17 cellular contexts compared by ENCODE assay signal in genomic region chr10:6844251-6844650, GRCh38.
"Had no signal": no experiment of that assay in that cellular context is flagged by ENCODE, and none has a peak within 500 bp of the region (broad histone marks: within the 10 kb centered on the region; RNA-seq: fewer than 3 reads in every experiment).

No MANE protein-coding gene starts in this region.

- H3K36me3 ChIP-seq: ovary had no signal

- H3K27me3 ChIP-seq: ovary had no signal

- DNase-seq: activated CD4-positive, alpha-beta T cell treated with anti-CD3 and anti-CD28 coated beads for 36 hours; activated CD4-positive, alpha-beta T cell treated with anti-CD3 and anti-CD28 coated beads, Interleukin-2, amount 50 U/mL, for 48 hours; activated T-cell treated with anti-CD3 and anti-CD28 coated beads for 4 hours; amniotic stem cell; endodermal cell; glutamatergic neuron; left cardiac atrium; mesenchymal stem cell; naive thymus-derived CD4-positive, alpha-beta T cell; ovary; psoas muscle; right cardiac atrium; stimulated activated CD4-positive, alpha-beta T cell treated with anti-CD3 and anti-CD28 coated beads, Interleukin-2, amount 100 ng/mL, for 48 hours; stimulated activated naive CD8-positive, alpha-beta T cell treated with anti-CD3 and anti-CD28 coated beads, Interleukin-15, amount 100 ng/mL, for 72 hours had no signal

- H3K9me3 ChIP-seq: psoas muscle had no signal

- H3K4me1 ChIP-seq: psoas muscle had no signal

- H3K27ac ChIP-seq: epithelial cell of prostate, ovary, psoas muscle, skin epidermis had no signal

- H3K4me3 ChIP-seq: ovary, psoas muscle, skin epidermis had no signal

- ATAC-seq: activated CD4-positive, alpha-beta T cell treated with anti-CD3 and anti-CD28 coated beads for 36 hours; psoas muscle; right cardiac atrium; stimulated activated naive CD8-positive, alpha-beta T cell treated with anti-CD3 and anti-CD28 coated beads, Interleukin-15, amount 100 ng/mL, for 72 hours; WTC11 had no signal
